Comparison of ENCODE assay signal across 10 cellular contexts in genomic region chr17:37301288-37301687, GRCh38.
DNase-seq lines count a peak whose midpoint lies in the region; ATAC-seq lines count a peak whose summit lies in the region.
"Had no signal": no experiment of that assay in that cellular context is flagged by ENCODE, and none has a peak within 500 bp of the region (broad histone marks: within the 10 kb centered on the region; RNA-seq: fewer than 3 reads in every experiment).

No MANE protein-coding gene starts in this region.

- H3K36me3 ChIP-seq in iPS-18a (ENCODE audit: control insufficient read depth, low read depth, low read length) = no peaks in the 10 kb centered on the region

- H3K27me3 ChIP-seq in iPS-18a (ENCODE audit: control insufficient read depth, insufficient read depth, low read length) = no peaks in the 10 kb centered on the region

- no peaks in the 10 kb centered on the region for H3K9me3 ChIP-seq in iPS-18a (ENCODE audit: control insufficient read depth, low read depth, low read length)

- no peak for ATAC-seq in HG03354 (IDR thresholded peaks at IDR 0.05; ENCODE audit: poor library complexity, severe bottlenecking, unreplicated experiment)

- H3K9ac ChIP-seq in iPS-18a (ENCODE audit: low read length) = peak overlapping the region; percentile 5

- peak; percentile 56 for DNase-seq in DMS53 (lab: John Stamatoyannopoulos, UW)
- no peak for DNase-seq in DMS53 treated with DMSO at 0.1 percent for 48 hours (lab: John Stamatoyannopoulos, UW; ENCODE audit: unreplicated experiment)
- peak; percentile 67 for DNase-seq in cerebellar cortex (ENCODE audit: low spot score)
- DNase-seq in substantia nigra (lab: John Stamatoyannopoulos, UW) = peak in 16 of 49 donors; percentile 5 to 69 (median 14)
- DNase-seq in AG08395 (ENCODE audit: low spot score) = no peak
- no peak for DNase-seq in retina
- DNase-seq: effector memory CD4-positive, alpha-beta T cell; Kasumi-1 had no signal

- H3K27ac ChIP-seq in iPS-18a (ENCODE audit: low read length) = peak overlapping the region; percentile 80
- peak overlapping the region; percentile 49 for H3K27ac ChIP-seq in substantia nigra (ENCODE audit: low read depth, low read length, poor library complexity, severe bottlenecking)

- H3K4me3 ChIP-seq in iPS-18a (ENCODE audit: low read length) = no peak overlapping the region

- peaks cover 33% of the 10 kb centered on the region for H3K4me1 ChIP-seq in iPS-18a (ENCODE audit: control insufficient read depth, low read depth, low read length)

Comparison
In these comparisons a context has a peak if more than half of its experiments do, and no peak if none do; other contexts are left out.
1. DNase-seq: peak in DMS53 (single experiment) and cerebellar cortex (single experiment); none in DMS53 treated with DMSO at 0.1 percent for 48 hours (single experiment), AG08395 (single experiment) and retina (single experiment).